In genomic region chr20:32277361-32278198, GRCh38 we compare ENCODE assay signal across 8 cellular contexts. TPM values are rescaled to one million over a fixed set of nuclear protein-coding genes. Genes with fewer than 3 reads are reported as not detected.
DNase-seq lines count a peak whose midpoint lies in the region; ATAC-seq and TF ChIP-seq lines count a peak whose summit lies in the region.

KIF3B (plus strand) TSS chr20:32277651; CDS start chr20:32309778, 32,127 bp downstream.

- ATAC-seq in GM18511 (IDR thresholded peaks at IDR 0.05; ENCODE audit: unreplicated experiment) (peak; percentile 85), HG03064 (IDR thresholded peaks at IDR 0.05; ENCODE audit: low read depth, unreplicated experiment) (peak; percentile 74), body of pancreas (peak; percentile 94), sciatic nerve (peak; percentile 97)

- intact Hi-C loops in body of pancreas (cut with DNase I): no loop called here
- intact Hi-C loops in sciatic nerve (cut with DNase I): no loop called here

- H3K9me3 ChIP-seq in body of pancreas: no peaks in the 10 kb centered on the region

- peak within 1 kb of the TSS; percentile 46 to 90 (median 80) for H3K27ac ChIP-seq in body of pancreas

- 3 to 24% methylated on average over 5 to 39 of the region's 62 CpGs for WGBS in body of pancreas, 2 donors

- peaks cover 42% of the 10 kb centered on the region for H3K4me1 ChIP-seq in body of pancreas

- no peaks in the 10 kb centered on the region for H3K27me3 ChIP-seq in body of pancreas

- no peak for TF ChIP-seq CTCF in body of pancreas (IDR thresholded peaks at IDR 0.05)

- peak within 1 kb of the TSS; percentile 37 to 86 for H3K4me3 ChIP-seq in body of pancreas

- DNase-seq in NCI-H2107 treated with DMSO at 0.1 percent for 48 hours (lab: John Stamatoyannopoulos, UW; ENCODE audit: unreplicated experiment) (peak; percentile 56), UCSD-AML1 (lab: John Stamatoyannopoulos, UW; ENCODE audit: unreplicated experiment) (peak; percentile 74), body of pancreas (peak; percentile 88 to 93 (median 91)), iPS DF 4.7 (ENCODE audit: extremely low read depth, low spot score) (peak; percentile 68), sciatic nerve (ENCODE audit: low spot score) (peak; percentile 92), OCI-M2 (lab: John Stamatoyannopoulos, UW; ENCODE audit: unreplicated experiment) (no peak)

- TF ChIP-seq POLR2A in body of pancreas (IDR thresholded peaks at IDR 0.05): peak in 1 of 3 donors; percentile 30

- no peaks in the 10 kb centered on the region for H3K36me3 ChIP-seq in body of pancreas (replicated peaks in 1 of 2; ENCODE audit: insufficient read depth in 1 of 2, low read depth in 2 of 2)

RNA-seq across cellular contexts. Expression of gene KIF3B, which starts in this region (rescaled TPM):
- total RNA-seq in body of pancreas: 10 to 100 TPM; 23.1 to 28.3 TPM
- total RNA-seq in sciatic nerve: 30.9 TPM
